Comparison of ENCODE assay signal across 9 cellular contexts in genomic region chr17:3801043-3801746, GRCh38. TPM values are rescaled to one million over a fixed set of nuclear protein-coding genes. Genes with fewer than 3 reads are reported as not detected.
DNase-seq lines count a peak whose midpoint lies in the region; ATAC-seq and TF ChIP-seq lines count a peak whose summit lies in the region.
"Had no signal": no experiment of that assay in that cellular context is flagged by ENCODE, and none has a peak within 500 bp of the region (broad histone marks: within the 10 kb centered on the region; RNA-seq: fewer than 3 reads in every experiment).

ITGAE (minus strand) TSS chr17:3801188; CDS start chr17:3801144, 44 bp downstream.

- peaks cover 30% of the 10 kb centered on the region for H3K4me1 Mint-ChIP-seq in activated naive CD8-positive, alpha-beta T cell (ENCODE audit: low read depth)
- H3K4me1 Mint-ChIP-seq in activated naive CD8-positive, alpha-beta T cell treated with anti-CD3 and anti-CD28 coated beads, Interleukin-2, amount 50 U/mL, for 24 hours, result peaks cover 58% of the 10 kb centered on the region
- no peaks in the 10 kb centered on the region for H3K4me1 Mint-ChIP-seq in endodermal cell

- no peak within 1 kb of the TSS for H3K4me3 Mint-ChIP-seq in activated naive CD8-positive, alpha-beta T cell
- H3K4me3 Mint-ChIP-seq in activated naive CD8-positive, alpha-beta T cell treated with anti-CD3 and anti-CD28 coated beads, Interleukin-2, amount 50 U/mL, for 24 hours, result no peak within 1 kb of the TSS
- no peak within 1 kb of the TSS for H3K4me3 Mint-ChIP-seq in endodermal cell

- H3K27ac Mint-ChIP-seq in activated naive CD8-positive, alpha-beta T cell, result peak within 1 kb of the TSS; percentile 28
- no peak within 1 kb of the TSS for H3K27ac Mint-ChIP-seq in activated naive CD8-positive, alpha-beta T cell treated with anti-CD3 and anti-CD28 coated beads, Interleukin-2, amount 50 U/mL, for 24 hours
- peak within 1 kb of the TSS; percentile 74 for H3K27ac Mint-ChIP-seq in endodermal cell

- 93 to 94% methylated on average over 7 to 19 of the region's 19 CpGs for WGBS in endodermal cell (ENCODE audit: insufficient coverage in 1 of 2, insufficient read length in 1 of 2), 2 experiments

- H3K27me3 Mint-ChIP-seq in activated naive CD8-positive, alpha-beta T cell, result no peaks in the 10 kb centered on the region
- H3K27me3 Mint-ChIP-seq in activated naive CD8-positive, alpha-beta T cell treated with anti-CD3 and anti-CD28 coated beads, Interleukin-2, amount 50 U/mL, for 24 hours, result peaks cover 7% of the 10 kb centered on the region
- H3K27me3 Mint-ChIP-seq in endodermal cell (ENCODE audit: insufficient read depth), result no peaks in the 10 kb centered on the region

- no peak for ATAC-seq in activated naive CD8-positive, alpha-beta T cell treated with anti-CD3 and anti-CD28 coated beads, Interleukin-2, amount 50 U/mL, for 24 hours
- no peak for ATAC-seq in GM21447 (IDR thresholded peaks at IDR 0.05; ENCODE audit: unreplicated experiment)

- no peaks in the 10 kb centered on the region for H3K36me3 ChIP-seq in endodermal cell (ENCODE audit: control insufficient read depth, insufficient read depth, low read length)

- TF ChIP-seq CTCF in endodermal cell (conservative IDR thresholded peaks at IDR 0.05), result no peak

- no peak for DNase-seq in activated naive CD8-positive, alpha-beta T cell treated with anti-CD3 and anti-CD28 coated beads, Interleukin-2, amount 50 U/mL, for 24 hours
- no peak for DNase-seq in endodermal cell
- DNase-seq in mucosa of gallbladder (ENCODE audit: low spot score), result no peak
- no peak for DNase-seq in AG20443 (ENCODE audit: low spot score)
- DNase-seq in NCI-H2171 treated with DMSO at 0.1 percent for 48 hours (lab: John Stamatoyannopoulos, UW), result no peak
- DNase-seq in SKM-1 treated with dmso at 0.1 percent for 144 hours (lab: John Stamatoyannopoulos, UW; ENCODE audit: unreplicated experiment), result no peak
- DNase-seq: NCI-H187 had no signal

- H3K4me3 ChIP-seq in endodermal cell (ENCODE audit: low read length), result no peak within 1 kb of the TSS

- H3K27ac ChIP-seq in endodermal cell (ENCODE audit: low read depth, low read length), result no peak within 1 kb of the TSS

- no peak within 1 kb of the TSS for H3K9ac ChIP-seq in endodermal cell (ENCODE audit: extremely low read depth, low read length, poor library complexity, severe bottlenecking)

- no peaks in the 10 kb centered on the region for H3K4me1 ChIP-seq in endodermal cell (ENCODE audit: control insufficient read depth, insufficient read depth, low read length)

- no peaks in the 10 kb centered on the region for H3K9me3 ChIP-seq in endodermal cell (ENCODE audit: control insufficient read depth, low read length)

- no peaks in the 10 kb centered on the region for H3K27me3 ChIP-seq in endodermal cell (ENCODE audit: control insufficient read depth, insufficient read depth, low read length, poor library complexity, severe bottlenecking)

- H3K36me3 Mint-ChIP-seq in activated naive CD8-positive, alpha-beta T cell, result peaks cover 2% of the 10 kb centered on the region
- peaks cover 3% of the 10 kb centered on the region for H3K36me3 Mint-ChIP-seq in activated naive CD8-positive, alpha-beta T cell treated with anti-CD3 and anti-CD28 coated beads, Interleukin-2, amount 50 U/mL, for 24 hours (ENCODE audit: low read depth)
- H3K36me3 Mint-ChIP-seq in endodermal cell (ENCODE audit: low read depth), result peaks cover 26% of the 10 kb centered on the region

- H3K9me3 Mint-ChIP-seq in activated naive CD8-positive, alpha-beta T cell (ENCODE audit: low read depth), result no peaks in the 10 kb centered on the region
- no peaks in the 10 kb centered on the region for H3K9me3 Mint-ChIP-seq in activated naive CD8-positive, alpha-beta T cell treated with anti-CD3 and anti-CD28 coated beads, Interleukin-2, amount 50 U/mL, for 24 hours
- no peaks in the 10 kb centered on the region for H3K9me3 Mint-ChIP-seq in endodermal cell

RNA-seq across cellular contexts. Expression of gene ITGAE, which starts in this region (rescaled TPM):
- total RNA-seq in endodermal cell, result 10 to 100 TPM; 21.8 to 34.3 TPM
- polyA plus RNA-seq in endodermal cell (2013, experiment 1 of 2), result 47.8 TPM
- 49.2 TPM for polyA plus RNA-seq in endodermal cell (2013, experiment 2 of 2)
- total RNA-seq in mucosa of gallbladder, result 21.2 TPM
